ENCODE assay signal across 8 cellular contexts in the genomic region with DNA sequence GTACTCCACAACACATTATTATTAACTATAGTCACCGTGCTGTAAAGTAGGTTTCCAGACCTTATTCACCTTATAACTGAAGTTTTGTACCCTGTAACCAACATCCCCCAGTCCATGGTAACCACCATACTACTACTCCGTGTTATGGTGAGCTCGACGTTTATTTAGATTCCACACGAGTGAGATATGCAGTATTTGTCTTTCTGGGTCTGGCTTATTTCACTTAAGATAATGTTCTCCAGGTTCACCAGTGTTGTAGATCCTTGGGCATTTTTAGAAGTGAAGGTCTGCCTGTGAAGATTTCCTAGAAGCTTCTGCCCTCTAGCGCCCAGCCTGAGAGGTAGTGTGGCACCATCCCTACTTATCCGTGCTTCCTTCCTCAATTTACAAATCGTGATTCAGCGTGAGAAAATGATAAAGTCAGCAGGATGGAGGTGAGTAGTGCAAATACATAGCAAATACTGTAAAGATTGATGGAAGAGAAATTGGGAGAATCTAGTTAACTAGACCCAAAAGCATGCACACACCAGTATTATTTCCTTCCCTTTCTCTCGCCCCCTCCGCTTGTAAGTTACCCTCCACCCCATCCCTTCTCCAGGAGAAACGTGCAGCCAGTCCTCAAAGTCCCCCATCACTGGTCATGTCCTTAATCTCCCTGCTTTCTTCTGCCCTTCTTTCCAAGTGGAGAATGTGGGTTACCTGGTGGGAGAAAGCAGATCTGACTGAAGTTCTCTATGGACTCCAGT. TPM values are rescaled to one million over a fixed set of nuclear protein-coding genes. Genes with fewer than 3 reads are reported as not detected.
DNase-seq lines count a peak whose midpoint lies in the region; ATAC-seq, FAIRE-seq and TF ChIP-seq lines count a peak whose summit lies in the region.

No MANE protein-coding gene starts in this region.

- no peaks in the 10 kb centered on the region for H3K9me3 Mint-ChIP-seq in activated naive CD4-positive, alpha-beta T cell treated with anti-CD3 and anti-CD28 coated beads, Interleukin-2, amount 10 ng/mL, durations not matched to agents 7 days and 5 days

- DNase-seq in Daoy (ENCODE audit: low read depth) (peak; percentile 56), HEK293T (ENCODE audit: extremely low spot score) (peak; percentile 67), NOMO-1 treated with DMSO at 0.1 percent for 48 hours (lab: John Stamatoyannopoulos, UW; ENCODE audit: unreplicated experiment) (peak; percentile 72), heart right ventricle (peak; percentile 22 to 49), putamen (ENCODE audit: low spot score) (peak; percentile 47), H54 (ENCODE audit: insufficient read length, low spot score) (no peak)
- DNase-seq in activated naive CD4-positive, alpha-beta T cell treated with anti-CD3 and anti-CD28 coated beads, Interleukin-2, amount 10 ng/mL, durations not matched to agents 7 days and 5 days, result peak; percentile 65

- FAIRE-seq in H54 (lab: Jason Lieb, UNC), result no peak

- ATAC-seq in heart right ventricle (peak in 7 of 8 donors; percentile 82 to 95 (median 92)), HG03280 (IDR thresholded peaks at IDR 0.05; ENCODE audit: unreplicated experiment) (no peak)

- H3K4me3 Mint-ChIP-seq in activated naive CD4-positive, alpha-beta T cell treated with anti-CD3 and anti-CD28 coated beads, Interleukin-2, amount 10 ng/mL, durations not matched to agents 7 days and 5 days, result no peak overlapping the region

- no peaks in the 10 kb centered on the region for H3K9me3 ChIP-seq in heart right ventricle

- POLR2A ChIA-PET in HEK293T (lab: Yijun Ruan, JAX), result interaction anchor here (1.4 kb wide), 1 partner anchor 11 kb away, joined by 3 read pairs; no protein-coding TSS in a partner anchor

- 18 to 19% methylated on average over 12 of the region's 12 CpGs for WGBS in heart right ventricle, 2 donors

- H3K27ac ChIP-seq in heart right ventricle, result peak overlapping the region in 2 of 10 donors; percentile 56 to 67

- no peaks in the 10 kb centered on the region for H3K36me3 ChIP-seq in heart right ventricle

- no peaks in the 10 kb centered on the region for H3K27me3 ChIP-seq in heart right ventricle

- H3K4me1 Mint-ChIP-seq in activated naive CD4-positive, alpha-beta T cell treated with anti-CD3 and anti-CD28 coated beads, Interleukin-2, amount 10 ng/mL, durations not matched to agents 7 days and 5 days, result peaks cover 4% of the 10 kb centered on the region

- H3K4me3 ChIP-seq in heart right ventricle, result no peak overlapping the region

- TF ChIP-seq CTCF in heart right ventricle (IDR thresholded peaks at IDR 0.05), result peak; percentile 65 to 88 (median 80)

- H3K27ac Mint-ChIP-seq in activated naive CD4-positive, alpha-beta T cell treated with anti-CD3 and anti-CD28 coated beads, Interleukin-2, amount 10 ng/mL, durations not matched to agents 7 days and 5 days, result no peak overlapping the region

- CTCF ChIA-PET in HEK293T (lab: Yijun Ruan, JAX), result interaction anchor here (0.6 to 1.2 kb wide), 8 partner anchors 10 to 298 kb away, joined by 3 to 5 read pairs (median 3); no protein-coding TSS in a partner anchor
- CTCF ChIA-PET in activated naive CD4-positive, alpha-beta T cell treated with anti-CD3 and anti-CD28 coated beads, Interleukin-2, amount 10 ng/mL, durations not matched to agents 7 days and 5 days (lab: Charles Lee), result interaction anchor here (0.6 to 2.1 kb wide), 13 partner anchors 10 to 288 kb away, joined by 3 to 8 read pairs (median 4); partner anchors contain the start of gene SPRTN

- H3K4me1 ChIP-seq in heart right ventricle, result peaks cover 0 to 37% (median 8%) of the 10 kb centered on the region in 9 donors

- H3K36me3 Mint-ChIP-seq in activated naive CD4-positive, alpha-beta T cell treated with anti-CD3 and anti-CD28 coated beads, Interleukin-2, amount 10 ng/mL, durations not matched to agents 7 days and 5 days, result no peaks in the 10 kb centered on the region

- TF ChIP-seq POLR2A in H54 (IDR thresholded peaks at IDR 0.05; ENCODE audit: low read depth, low read length), result no peak

- intact Hi-C loops in heart right ventricle (cut with DNase I), result loop anchor here in 6 of 10 donors (1.0 to 10.0 kb wide), 7 partner anchors 56 to 234 kb away; partner anchors contain the start of gene EGLN1 (in 4 of the 6)

- H3K27me3 Mint-ChIP-seq in activated naive CD4-positive, alpha-beta T cell treated with anti-CD3 and anti-CD28 coated beads, Interleukin-2, amount 10 ng/mL, durations not matched to agents 7 days and 5 days, result peaks cover 3% of the 10 kb centered on the region

TF ChIP-seq in HEK293T, 16 proteins besides CTCF, POLR2A, EP300 and RAD21:
- TF ChIP-seq BHLHE40 (IDR thresholded peaks at IDR 0.05; ENCODE audit: borderline replicate concordance), result no peak
- TF ChIP-seq, protein P1, sequence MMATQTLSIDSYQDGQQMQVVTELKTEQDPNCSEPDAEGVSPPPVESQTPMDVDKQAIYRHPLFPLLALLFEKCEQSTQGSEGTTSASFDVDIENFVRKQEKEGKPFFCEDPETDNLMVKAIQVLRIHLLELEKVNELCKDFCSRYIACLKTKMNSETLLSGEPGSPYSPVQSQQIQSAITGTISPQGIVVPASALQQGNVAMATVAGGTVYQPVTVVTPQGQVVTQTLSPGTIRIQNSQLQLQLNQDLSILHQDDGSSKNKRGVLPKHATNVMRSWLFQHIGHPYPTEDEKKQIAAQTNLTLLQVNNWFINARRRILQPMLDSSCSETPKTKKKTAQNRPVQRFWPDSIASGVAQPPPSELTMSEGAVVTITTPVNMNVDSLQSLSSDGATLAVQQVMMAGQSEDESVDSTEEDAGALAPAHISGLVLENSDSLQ (IDR thresholded peaks at IDR 0.05), result no peak
- no peak for TF ChIP-seq FOXM1 (IDR thresholded peaks at IDR 0.05; ENCODE audit: borderline replicate concordance)
- no peak for TF ChIP-seq ELF4 (IDR thresholded peaks at IDR 0.05)
- no peak for TF ChIP-seq HDGF (IDR thresholded peaks at IDR 0.05; ENCODE audit: borderline replicate concordance)
- no peak for TF ChIP-seq FOXA1 (IDR thresholded peaks at IDR 0.05)
- no peak for TF ChIP-seq FOXK2 (IDR thresholded peaks at IDR 0.05)
- TF ChIP-seq LEF1 (IDR thresholded peaks at IDR 0.05; ENCODE audit: borderline replicate concordance), result no peak
- TF ChIP-seq SP1 (IDR thresholded peaks at IDR 0.05), result no peak
- no peak for TF ChIP-seq TARDBP (IDR thresholded peaks at IDR 0.05)
- no peak for TF ChIP-seq CTBP1 (IDR thresholded peaks at IDR 0.05; ENCODE audit: borderline replicate concordance)
- TF ChIP-seq ARNT (IDR thresholded peaks at IDR 0.05), result no peak
- no peak for TF ChIP-seq SUZ12 (IDR thresholded peaks at IDR 0.05)
- TF ChIP-seq L3MBTL2 (conservative IDR thresholded peaks at IDR 0.05), result no peak
- no peak for TF ChIP-seq NFRKB (IDR thresholded peaks at IDR 0.05)
- TF ChIP-seq ZNF384 (IDR thresholded peaks at IDR 0.05), result no peak

RNA-seq across cellular contexts. Expression of gene DISC1, which starts 36.0 kb away (rescaled TPM):
- total RNA-seq in Daoy (2014; rRNA removed; shearing (Covaris generic)), result 3.4 and 3.8 TPM in 2 replicates
- total RNA-seq in heart right ventricle, result 1 to 10 TPM; 3.1 to 6.4 (median 4.3) TPM
- 1 to 10 TPM; 1.4 to 1.8 TPM for polyA plus RNA-seq in heart right ventricle
